Comparison of ENCODE assay signal across 18 cellular contexts in genomic region chr18:27901424-27902226, GRCh38.
DNase-seq lines count a peak whose midpoint lies in the region; ATAC-seq and TF ChIP-seq lines count a peak whose summit lies in the region.
"Had no signal": no experiment of that assay in that cellular context is flagged by ENCODE, and none has a peak within 500 bp of the region (broad histone marks: within the 10 kb centered on the region; RNA-seq: fewer than 3 reads in every experiment).

No MANE protein-coding gene starts in this region.

- H3K27ac ChIP-seq in neural progenitor cell: peak overlapping the region; percentile 81
- H3K27ac ChIP-seq: BLaER1, Peyer's patch had no signal

- H3K4me3 ChIP-seq in neural progenitor cell: no peak overlapping the region
- H3K4me3 ChIP-seq: BLaER1, Peyer's patch had no signal

- H3K27me3 Mint-ChIP-seq in neural progenitor cell (ENCODE audit: insufficient read depth, low read depth): peaks cover 2% of the 10 kb centered on the region
- H3K27me3 Mint-ChIP-seq: CD4-positive, alpha-beta memory T cell; T-cell had no signal

- peak overlapping the region; percentile 72 for H3K27ac Mint-ChIP-seq in neural progenitor cell
- H3K27ac Mint-ChIP-seq: CD4-positive, alpha-beta memory T cell; T-cell had no signal

- peaks cover 24% of the 10 kb centered on the region for H3F3A ChIP-seq in neural progenitor cell (ENCODE audit: low read depth)

- TF ChIP-seq CTCF in neural progenitor cell (IDR thresholded peaks at IDR 0.05): no peak

- peaks cover 4% of the 10 kb centered on the region for H3K9me3 ChIP-seq in neural progenitor cell (ENCODE audit: low read depth)
- H3K9me3 ChIP-seq: Peyer's patch had no signal

- ATAC-seq in HG03469 (IDR thresholded peaks at IDR 0.05; ENCODE audit: unreplicated experiment): no peak
- ATAC-seq: T-cell had no signal

- H3K36me3 ChIP-seq in neural progenitor cell: no peaks in the 10 kb centered on the region
- H3K36me3 ChIP-seq: BLaER1, Peyer's patch had no signal

- H2AFZ ChIP-seq in neural progenitor cell (replicated peaks): no peak overlapping the region

- H3K79me2 ChIP-seq in neural progenitor cell (ENCODE audit: low read depth): no peaks in the 10 kb centered on the region

- peak; percentile 47 for DNase-seq in EH (ENCODE audit: low read depth)
- DNase-seq in NCI-H1048 (lab: John Stamatoyannopoulos, UW): peak; percentile 22
- peak; percentile 52 for DNase-seq in NCI-H69 (lab: John Stamatoyannopoulos, UW)
- peak; percentile 33 for DNase-seq in neural progenitor cell (ENCODE audit: low spot score)
- no peak for DNase-seq in SKM-1 treated with dmso at 0.1 percent for 144 hours (lab: John Stamatoyannopoulos, UW; ENCODE audit: unreplicated experiment)
- DNase-seq in germinal center (ENCODE audit: low spot score): no peak
- DNase-seq: CD4-positive, alpha-beta memory T cell; GOT3; MM.1S; NCI-H1105 treated with DMSO at 0.1 percent for 48 hours; NCI-H187; NCI-H526; NK-92 treated with Interleukin-12 subunit alpha and Interleukin-12 subunit beta, amount 100 ng/mL, for 24 hours; Peyer's patch; Right ventricle myocardium superior; T-cell had no signal

- peaks cover 15% of the 10 kb centered on the region for H3K36me3 Mint-ChIP-seq in neural progenitor cell
- H3K36me3 Mint-ChIP-seq: CD4-positive, alpha-beta memory T cell; T-cell had no signal

- H3K4me1 ChIP-seq in neural progenitor cell: peaks cover 40% of the 10 kb centered on the region
- H3K4me1 ChIP-seq: BLaER1, Peyer's patch had no signal

- H3K4me1 Mint-ChIP-seq in neural progenitor cell: peaks cover 20% of the 10 kb centered on the region
- H3K4me1 Mint-ChIP-seq: CD4-positive, alpha-beta memory T cell; T-cell had no signal

- H4K20me1 ChIP-seq in neural progenitor cell (ENCODE audit: low read depth): no peaks in the 10 kb centered on the region
- H4K20me1 ChIP-seq: BLaER1 had no signal

- H3K4me3 Mint-ChIP-seq in neural progenitor cell: no peak overlapping the region
- H3K4me3 Mint-ChIP-seq: CD4-positive, alpha-beta memory T cell; T-cell had no signal

- H3K4me2 ChIP-seq in neural progenitor cell: peak overlapping the region; percentile 57
- H3K4me2 ChIP-seq: BLaER1 had no signal

- H3K9ac ChIP-seq in neural progenitor cell: no peak overlapping the region
- H3K9ac ChIP-seq: BLaER1 had no signal

- H3K27me3 ChIP-seq in neural progenitor cell: no peaks in the 10 kb centered on the region
- H3K27me3 ChIP-seq: BLaER1, Peyer's patch had no signal

- peaks cover 40% of the 10 kb centered on the region for H3K9me3 Mint-ChIP-seq in neural progenitor cell

Comparison
In these comparisons a context has a peak if more than half of its experiments do, and no peak if none do; other contexts are left out.
1. DNase-seq: peak in EH (single experiment), NCI-H1048 (single experiment), NCI-H69 (single experiment) and neural progenitor cell (single experiment); none in SKM-1 treated with dmso at 0.1 percent for 144 hours (single experiment) and germinal center (single experiment).